ENCODE assay signal across 17 cellular contexts in genomic region chr6:137821486-137821885, GRCh38. TPM values are rescaled to one million over a fixed set of nuclear protein-coding genes. Genes with fewer than 3 reads are reported as not detected.
DNase-seq lines count a peak whose midpoint lies in the region; ATAC-seq and TF ChIP-seq lines count a peak whose summit lies in the region.
"Had no signal": no experiment of that assay in that cellular context is flagged by ENCODE, and none has a peak within 500 bp of the region (broad histone marks: within the 10 kb centered on the region; RNA-seq: fewer than 3 reads in every experiment).

No MANE protein-coding gene starts in this region.

- peaks cover 74% of the 10 kb centered on the region for H3K4me1 Mint-ChIP-seq in CD8-positive, alpha-beta T cell (ENCODE audit: low read depth)
- peaks cover 51% of the 10 kb centered on the region for H3K4me1 Mint-ChIP-seq in activated naive CD8-positive, alpha-beta T cell treated with anti-CD3 and anti-CD28 coated beads, Interleukin-2, amount 10 ng/mL, durations not matched to agents 7 days and 5 days
- peaks cover 74 to 77% of the 10 kb centered on the region in 2 donors for H3K4me1 Mint-ChIP-seq in natural killer cell
- H3K4me1 Mint-ChIP-seq: WTC11 had no signal

- H3K4me1 ChIP-seq in BLaER1 treated with 17β-estradiol and CSF1 and Interleukin-3, amounts not matched to agents 10 nM and 100 nM: peaks cover 56 to 97% (median 95%) of the 10 kb centered on the region in 10 experiments
- H3K4me1 ChIP-seq in CD8-positive, alpha-beta T cell (ENCODE audit: insufficient read depth, low read length): peaks cover 65% of the 10 kb centered on the region
- H3K4me1 ChIP-seq: ascending aorta had no signal

- peak overlapping the region; percentile 26 to 91 (median 67); a peak in 18 of 22 replicates for H3K4me2 ChIP-seq in BLaER1 treated with 17β-estradiol and CSF1 and Interleukin-3, amounts not matched to agents 10 nM and 100 nM

- H3K27me3 Mint-ChIP-seq in CD8-positive, alpha-beta T cell (ENCODE audit: low read depth): no peaks in the 10 kb centered on the region
- H3K27me3 Mint-ChIP-seq in activated naive CD8-positive, alpha-beta T cell treated with anti-CD3 and anti-CD28 coated beads, Interleukin-2, amount 10 ng/mL, durations not matched to agents 7 days and 5 days: no peaks in the 10 kb centered on the region
- no peaks in the 10 kb centered on the region for H3K27me3 Mint-ChIP-seq in natural killer cell (ENCODE audit: low read depth in 2 of 2)

- H3K4me3 Mint-ChIP-seq in CD8-positive, alpha-beta T cell: no peak overlapping the region
- H3K4me3 Mint-ChIP-seq in activated naive CD8-positive, alpha-beta T cell treated with anti-CD3 and anti-CD28 coated beads, Interleukin-2, amount 10 ng/mL, durations not matched to agents 7 days and 5 days: no peak overlapping the region
- H3K4me3 Mint-ChIP-seq in natural killer cell: peak overlapping the region; percentile 47
- H3K4me3 Mint-ChIP-seq: WTC11 had no signal

- no peaks in the 10 kb centered on the region for H4K20me1 ChIP-seq in BLaER1 treated with 17β-estradiol and CSF1 and Interleukin-3, amounts not matched to agents 10 nM and 100 nM

- peaks cover 2% of the 10 kb centered on the region for H3K36me3 Mint-ChIP-seq in CD8-positive, alpha-beta T cell
- H3K36me3 Mint-ChIP-seq in activated naive CD8-positive, alpha-beta T cell treated with anti-CD3 and anti-CD28 coated beads, Interleukin-2, amount 10 ng/mL, durations not matched to agents 7 days and 5 days: no peaks in the 10 kb centered on the region
- H3K36me3 Mint-ChIP-seq in natural killer cell: no peaks in the 10 kb centered on the region
- H3K36me3 Mint-ChIP-seq: WTC11 had no signal

- H3K4me3 ChIP-seq in BLaER1 treated with 17β-estradiol and CSF1 and Interleukin-3, amounts not matched to agents 10 nM and 100 nM: no peak overlapping the region
- H3K4me3 ChIP-seq in CD8-positive, alpha-beta T cell (ENCODE audit: low read depth, low read length): no peak overlapping the region
- H3K4me3 ChIP-seq: ascending aorta, GM12878, transverse colon had no signal

- peak overlapping the region in 6 of 11 experiments; percentile 14 to 82 (median 74); a peak in 9 of 22 replicates for H3K27ac ChIP-seq in BLaER1 treated with 17β-estradiol and CSF1 and Interleukin-3, amounts not matched to agents 10 nM and 100 nM
- H3K27ac ChIP-seq in CD8-positive, alpha-beta T cell (ENCODE audit: low read depth, low read length): no peak overlapping the region
- H3K27ac ChIP-seq: ascending aorta had no signal

- H3K27ac Mint-ChIP-seq in CD8-positive, alpha-beta T cell: peak overlapping the region; percentile 92
- H3K27ac Mint-ChIP-seq in activated naive CD8-positive, alpha-beta T cell treated with anti-CD3 and anti-CD28 coated beads, Interleukin-2, amount 10 ng/mL, durations not matched to agents 7 days and 5 days: peak overlapping the region; percentile 14
- H3K27ac Mint-ChIP-seq in natural killer cell: peak overlapping the region; percentile 92 to 99
- H3K27ac Mint-ChIP-seq: WTC11 had no signal

- DNase-seq in CD8-positive, alpha-beta T cell: no peak
- no peak for DNase-seq in activated naive CD8-positive, alpha-beta T cell treated with anti-CD3 and anti-CD28 coated beads, Interleukin-2, amount 10 ng/mL, durations not matched to agents 7 days and 5 days
- DNase-seq in natural killer cell (no peak), EL (no peak), MV-4-11 (lab: John Stamatoyannopoulos, UW) (no peak)
- DNase-seq: activated effector memory CD4-positive, alpha-beta T cell treated with Interleukin-2 at 50 U/mL for 16 hours; cerebellar nuclear complex; GDM1; NCI-H1092 treated with DMSO at 0.1 percent for 48 hours; NCI-H748 treated with DMSO at 0.1 percent for 48 hours; right cardiac atrium; transverse colon had no signal

- H3K9ac ChIP-seq in BLaER1 treated with 17β-estradiol and CSF1 and Interleukin-3, amounts not matched to agents 10 nM and 100 nM: no peak overlapping the region

- no peaks in the 10 kb centered on the region for H3K27me3 ChIP-seq in BLaER1 treated with 17β-estradiol and CSF1 and Interleukin-3, amounts not matched to agents 10 nM and 100 nM
- no peaks in the 10 kb centered on the region for H3K27me3 ChIP-seq in CD8-positive, alpha-beta T cell (ENCODE audit: insufficient read depth, low read length)
- H3K27me3 ChIP-seq: ascending aorta, transverse colon had no signal

- POLR2A ChIA-PET in CD8-positive, alpha-beta T cell (lab: Charles Lee): no interaction called here
- POLR2A ChIA-PET in activated naive CD8-positive, alpha-beta T cell treated with anti-CD3 and anti-CD28 coated beads, Interleukin-2, amount 10 ng/mL, durations not matched to agents 7 days and 5 days (lab: Charles Lee): no interaction called here

- no peak for TF ChIP-seq CTCF in CD8-positive, alpha-beta T cell (IDR thresholded peaks at IDR 0.05)
- TF ChIP-seq CTCF in natural killer cell (IDR thresholded peaks at IDR 0.05): no peak

- no peak for ATAC-seq in CD8-positive, alpha-beta T cell
- no peak for ATAC-seq in activated naive CD8-positive, alpha-beta T cell treated with anti-CD3 and anti-CD28 coated beads, Interleukin-2, amount 10 ng/mL, durations not matched to agents 7 days and 5 days (ENCODE audit: low read depth)
- ATAC-seq in natural killer cell (no peak), GM18868 (IDR thresholded peaks at IDR 0.05; ENCODE audit: unreplicated experiment) (no peak)
- ATAC-seq: GM12878, WTC11 had no signal

- CTCF ChIA-PET in CD8-positive, alpha-beta T cell (lab: Charles Lee): interaction anchor here (0.8 to 1.2 kb wide), 2 partner anchors 154 to 160 kb away, joined by 3 read pairs; no protein-coding TSS in a partner anchor

- no peaks in the 10 kb centered on the region for H3K36me3 ChIP-seq in BLaER1 treated with 17β-estradiol and CSF1 and Interleukin-3, amounts not matched to agents 10 nM and 100 nM
- H3K36me3 ChIP-seq in CD8-positive, alpha-beta T cell (ENCODE audit: insufficient read depth, low read length): no peaks in the 10 kb centered on the region
- H3K36me3 ChIP-seq: ascending aorta, transverse colon had no signal

- peaks cover 2% of the 10 kb centered on the region for H3K9me3 Mint-ChIP-seq in CD8-positive, alpha-beta T cell
- H3K9me3 Mint-ChIP-seq in activated naive CD8-positive, alpha-beta T cell treated with anti-CD3 and anti-CD28 coated beads, Interleukin-2, amount 10 ng/mL, durations not matched to agents 7 days and 5 days: no peaks in the 10 kb centered on the region
- H3K9me3 Mint-ChIP-seq in natural killer cell: no peaks in the 10 kb centered on the region
- H3K9me3 Mint-ChIP-seq: WTC11 had no signal

- peaks cover 0 to 8% (median 4%) of the 10 kb centered on the region in 11 experiments; a peak in 5 of 22 replicates for H3K9me3 ChIP-seq in BLaER1 treated with 17β-estradiol and CSF1 and Interleukin-3, amounts not matched to agents 10 nM and 100 nM (replicated peaks in 1 of 11)
- no peaks in the 10 kb centered on the region for H3K9me3 ChIP-seq in CD8-positive, alpha-beta T cell (ENCODE audit: low read length)
- H3K9me3 ChIP-seq: ascending aorta, transverse colon had no signal

- intact Hi-C loops in CD8-positive, alpha-beta T cell (cut with DNase I, micrococcal nuclease): no loop called here
- intact Hi-C loops in natural killer cell (cut with micrococcal nuclease): loop anchor here (5.0 kb wide), 1 partner anchor 106 kb away; no protein-coding TSS in a partner anchor

RNA-seq across cellular contexts. Expression of gene TNFAIP3, which starts 45.6 kb away (rescaled TPM):
- total RNA-seq in CD8-positive, alpha-beta T cell: 1,000 to 10,000 TPM; 3,739 to 3,807 TPM
- total RNA-seq in activated naive CD8-positive, alpha-beta T cell treated with anti-CD3 and anti-CD28 coated beads, Interleukin-2, amount 10 ng/mL, durations not matched to agents 7 days and 5 days: 10 to 100 TPM; 88.6 to 89.5 TPM
- total RNA-seq in natural killer cell: 1,000 to 10,000 TPM; 1,163 to 1,298 (median 1,241) TPM

Comparison
In these comparisons a context has a peak if more than half of its experiments do, and no peak if none do; other contexts are left out.
1. H3K27ac Mint-ChIP-seq: peak in every context shown above with its lines; median percentile 96 in natural killer cell; 92 in CD8-positive, alpha-beta T cell; 14 in activated naive CD8-positive, alpha-beta T cell treated with anti-CD3 and anti-CD28 coated beads, Interleukin-2, amount 10 ng/mL, durations not matched to agents 7 days and 5 days.
2. RNA of gene TNFAIP3, which starts 45.6 kb away (total RNA-seq): 3,739 to 3,807 TPM in CD8-positive, alpha-beta T cell and 1,163 to 1,298 TPM in natural killer cell; 88.6 to 89.5 TPM in activated naive CD8-positive, alpha-beta T cell treated with anti-CD3 and anti-CD28 coated beads, Interleukin-2, amount 10 ng/mL, durations not matched to agents 7 days and 5 days; every median in the first group is over 10 times any median in the second.